Comparison of ENCODE assay signal across 18 cellular contexts in genomic region chr1:231973840-231974239, GRCh38.
DNase-seq lines count a peak whose midpoint lies in the region.
"Had no signal": no experiment of that assay in that cellular context is flagged by ENCODE, and none has a peak within 500 bp of the region (broad histone marks: within the 10 kb centered on the region; RNA-seq: fewer than 3 reads in every experiment).

No MANE protein-coding gene starts in this region.

- DNase-seq in DMS79 (lab: John Stamatoyannopoulos, UW) (peak; percentile 14), DMS79 treated with DMSO at 0.1 percent for 48 hours (lab: John Stamatoyannopoulos, UW) (no peak), CD1c-positive myeloid dendritic cell (ENCODE audit: extremely low spot score) (peak; percentile 59), GM03348 (ENCODE audit: low spot score) (no peak), NCI-H2227 (lab: John Stamatoyannopoulos, UW; ENCODE audit: unreplicated experiment) (no peak)
- peak; percentile 19 for DNase-seq in activated CD4-positive, alpha-beta memory T cell treated with anti-CD3 and anti-CD28 coated beads, Interleukin-2, amount 10 ng/mL, durations not matched to agents 7 days and 5 days
- DNase-seq in stimulated activated CD4-positive, alpha-beta T cell treated with anti-CD3 and anti-CD28 coated beads, Interleukin-2, amount 100 ng/mL, for 48 hours = no peak
- DNase-seq: activated CD4-positive, alpha-beta T cell treated with anti-CD3 and anti-CD28 coated beads, Interleukin-2, amount 50 U/mL, for 48 hours; AML-193; cortex of kidney; foreskin fibroblast; NCI-H1092; NCI-H524; ovary; sigmoid colon had no signal

- POLR2A ChIA-PET in activated CD4-positive, alpha-beta memory T cell treated with anti-CD3 and anti-CD28 coated beads, Interleukin-2, amount 10 ng/mL, durations not matched to agents 7 days and 5 days (lab: Charles Lee) = interaction anchor here (1.2 kb wide), 2 partner anchors 9 to 55 kb away, joined by 3 to 5 read pairs; no protein-coding TSS in a partner anchor

- no peaks in the 10 kb centered on the region for H3K27me3 Mint-ChIP-seq in activated CD4-positive, alpha-beta memory T cell treated with anti-CD3 and anti-CD28 coated beads, Interleukin-2, amount 10 ng/mL, durations not matched to agents 7 days and 5 days
- no peaks in the 10 kb centered on the region for H3K27me3 Mint-ChIP-seq in dendritic cell treated with granulocyte-macrophage colony-stimulating factor and Interleukin-4, amounts not matched to agents 40 ng/mL and 50 ng/mL, for 4 days
- H3K27me3 Mint-ChIP-seq: activated naive CD4-positive, alpha-beta T cell treated with anti-CD3 and anti-CD28 coated beads, Interleukin-2, amount 50 U/mL, for 24 hours; naive thymus-derived CD4-positive, alpha-beta T cell had no signal

- no peak overlapping the region for H3K4me3 Mint-ChIP-seq in activated CD4-positive, alpha-beta memory T cell treated with anti-CD3 and anti-CD28 coated beads, Interleukin-2, amount 10 ng/mL, durations not matched to agents 7 days and 5 days
- no peak overlapping the region for H3K4me3 Mint-ChIP-seq in dendritic cell treated with granulocyte-macrophage colony-stimulating factor and Interleukin-4, amounts not matched to agents 40 ng/mL and 50 ng/mL, for 4 days
- H3K4me3 Mint-ChIP-seq: activated naive CD4-positive, alpha-beta T cell treated with anti-CD3 and anti-CD28 coated beads, Interleukin-2, amount 50 U/mL, for 24 hours had no signal

- peak overlapping the region; percentile 38 for H3K27ac Mint-ChIP-seq in activated CD4-positive, alpha-beta memory T cell treated with anti-CD3 and anti-CD28 coated beads, Interleukin-2, amount 10 ng/mL, durations not matched to agents 7 days and 5 days
- peak overlapping the region; percentile 69 for H3K27ac Mint-ChIP-seq in dendritic cell treated with granulocyte-macrophage colony-stimulating factor and Interleukin-4, amounts not matched to agents 40 ng/mL and 50 ng/mL, for 4 days
- H3K27ac Mint-ChIP-seq: activated naive CD4-positive, alpha-beta T cell treated with anti-CD3 and anti-CD28 coated beads, Interleukin-2, amount 50 U/mL, for 24 hours had no signal

- CTCF ChIA-PET in activated CD4-positive, alpha-beta memory T cell treated with anti-CD3 and anti-CD28 coated beads, Interleukin-2, amount 10 ng/mL, durations not matched to agents 7 days and 5 days (lab: Charles Lee) = interaction anchor here (1.7 kb wide), 1 partner anchor 42 kb away, joined by 7 read pairs; no protein-coding TSS in a partner anchor

- intact Hi-C loops in dendritic cell treated with granulocyte-macrophage colony-stimulating factor and Interleukin-4, amounts not matched to agents 40 ng/mL and 50 ng/mL, for 4 days (cut with micrococcal nuclease) = loop anchor here (5.0 kb wide), 1 partner anchor 107 kb away; no protein-coding TSS in a partner anchor

- H3K36me3 Mint-ChIP-seq in activated CD4-positive, alpha-beta memory T cell treated with anti-CD3 and anti-CD28 coated beads, Interleukin-2, amount 10 ng/mL, durations not matched to agents 7 days and 5 days (ENCODE audit: low read depth) = peaks cover 6% of the 10 kb centered on the region
- peaks cover 23% of the 10 kb centered on the region for H3K36me3 Mint-ChIP-seq in dendritic cell treated with granulocyte-macrophage colony-stimulating factor and Interleukin-4, amounts not matched to agents 40 ng/mL and 50 ng/mL, for 4 days (ENCODE audit: low read depth)

- peaks cover 7% of the 10 kb centered on the region for H3K9me3 Mint-ChIP-seq in activated CD4-positive, alpha-beta memory T cell treated with anti-CD3 and anti-CD28 coated beads, Interleukin-2, amount 10 ng/mL, durations not matched to agents 7 days and 5 days
- peaks cover 16% of the 10 kb centered on the region for H3K9me3 Mint-ChIP-seq in dendritic cell treated with granulocyte-macrophage colony-stimulating factor and Interleukin-4, amounts not matched to agents 40 ng/mL and 50 ng/mL, for 4 days

- peaks cover 37% of the 10 kb centered on the region for H3K4me1 Mint-ChIP-seq in activated CD4-positive, alpha-beta memory T cell treated with anti-CD3 and anti-CD28 coated beads, Interleukin-2, amount 10 ng/mL, durations not matched to agents 7 days and 5 days
- H3K4me1 Mint-ChIP-seq in dendritic cell treated with granulocyte-macrophage colony-stimulating factor and Interleukin-4, amounts not matched to agents 40 ng/mL and 50 ng/mL, for 4 days (ENCODE audit: low read depth) = peaks cover 60% of the 10 kb centered on the region
- H3K4me1 Mint-ChIP-seq: activated naive CD4-positive, alpha-beta T cell treated with anti-CD3 and anti-CD28 coated beads, Interleukin-2, amount 50 U/mL, for 24 hours had no signal

Comparison
In these comparisons a context has a peak if more than half of its experiments do, and no peak if none do; other contexts are left out.
1. DNase-seq: peak in DMS79 (single experiment), CD1c-positive myeloid dendritic cell (single experiment) and activated CD4-positive, alpha-beta memory T cell treated with anti-CD3 and anti-CD28 coated beads, Interleukin-2, amount 10 ng/mL, durations not matched to agents 7 days and 5 days (single experiment); none in DMS79 treated with DMSO at 0.1 percent for 48 hours (single experiment), GM03348 (single experiment), NCI-H2227 (single experiment) and stimulated activated CD4-positive, alpha-beta T cell treated with anti-CD3 and anti-CD28 coated beads, Interleukin-2, amount 100 ng/mL, for 48 hours (0 of 2).